15 cellular contexts compared by ENCODE assay signal in the genomic region with DNA sequence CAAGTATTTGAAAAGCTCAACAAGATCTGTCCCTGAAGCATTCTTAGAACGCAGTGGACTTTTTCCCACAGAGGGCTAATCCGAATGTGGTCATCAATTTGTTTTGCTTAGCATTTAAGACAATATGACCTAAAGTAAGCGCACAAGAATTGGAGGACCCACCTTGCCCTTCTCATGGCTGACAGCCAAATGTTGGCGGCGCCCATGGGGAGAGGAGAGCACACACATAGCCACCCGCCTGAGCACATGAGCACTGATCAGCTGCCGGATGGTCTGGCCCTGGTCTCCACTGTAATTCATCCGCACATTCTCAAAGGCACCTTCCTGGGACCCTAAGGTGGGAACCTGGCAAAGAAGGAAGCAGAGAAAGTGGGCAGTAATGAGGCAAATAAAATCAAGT.
"Had no signal": no experiment of that assay in that cellular context is flagged by ENCODE, and none has a peak within 500 bp of the region (broad histone marks: within the 10 kb centered on the region; RNA-seq: fewer than 3 reads in every experiment).

No MANE protein-coding gene starts in this region.

- H3K9ac ChIP-seq: SK-N-SH had no signal

- H3K27me3 ChIP-seq: tibial artery had no signal

- H3K27ac ChIP-seq: tibial artery had no signal

- H3K4me3 ChIP-seq: tibial artery had no signal

- H3K9me3 ChIP-seq: SK-N-SH, tibial artery had no signal

- DNase-seq: activated CD4-positive, alpha-beta T cell treated with anti-CD3 and anti-CD28 coated beads, Interleukin-2, amount 10 ng/mL, durations not matched to agents 24 days and 14 days; activated CD8-positive, alpha-beta memory T cell treated with anti-CD3 and anti-CD28 coated beads for 24 hours; activated effector memory CD4-positive, alpha-beta T cell treated with anti-CD3 and anti-CD28 coated beads, Interleukin-2, amount 50 U/mL, for 16 hours; activated T-cell treated with anti-CD3 and anti-CD28 coated beads, Interleukin-2, amount 50 U/mL, for 72 hours; amygdala; left colon; midbrain; SK-N-SH; stimulated activated CD4-positive, alpha-beta T cell treated with anti-CD3 and anti-CD28 coated beads, Interleukin-12 subunit alpha, Interleukin-12 subunit beta, amount 100 ng/mL, for 4 hours; stimulated activated CD4-positive, alpha-beta T cell treated with anti-CD3 and anti-CD28 coated beads, Interleukin-1b, Interleukin-23, amount 100 ng/mL, for 48 hours; stimulated activated CD8-positive, alpha-beta memory T cell treated with anti-CD3 and anti-CD28 coated beads, Interleukin-4, amount 100 ng/mL, for 48 hours; stimulated activated naive CD4-positive, alpha-beta T cell; substantia nigra; tibial artery had no signal

- ATAC-seq: activated T-cell treated with anti-CD3 and anti-CD28 coated beads, Interleukin-2, amount 50 U/mL, for 72 hours; esophagus mucosa had no signal
